1 cellular context compared by ENCODE assay signal in genomic region chr4:44056721-44057151, GRCh38.
TF ChIP-seq lines count a peak whose summit lies in the region.

No MANE protein-coding gene starts in this region.

TF ChIP-seq in H1, 55 proteins besides CTCF, POLR2A, EP300 and RAD21:
- TF ChIP-seq SP2 (IDR thresholded peaks at IDR 0.05; ENCODE audit: low read length) (no peak), JUN (IDR thresholded peaks at IDR 0.05; ENCODE audit: low read depth, low read length) (peak; percentile 61), NANOG (IDR thresholded peaks at IDR 0.05; ENCODE audit: insufficient read depth, low read depth, low read length, poor library complexity, severe bottlenecking) (peak; percentile 92), CBX5 (IDR thresholded peaks at IDR 0.05; ENCODE audit: low read depth, low read length) (no peak), GABPA (IDR thresholded peaks at IDR 0.05; ENCODE audit: borderline replicate concordance, insufficient read depth, low read length) (no peak), CBX8 (IDR thresholded peaks at IDR 0.05; ENCODE audit: borderline replicate concordance, low read depth, low read length) (no peak), TEAD4 (IDR thresholded peaks at IDR 0.05; ENCODE audit: low read depth, low read length) (peak; percentile 72), HDAC6 (IDR thresholded peaks at IDR 0.05; ENCODE audit: low read depth, low read length) (no peak), FOSL1 (IDR thresholded peaks at IDR 0.05; ENCODE audit: insufficient read depth, low read depth, low read length) (no peak), POLR2AphosphoS5 (IDR thresholded peaks at IDR 0.05; ENCODE audit: low read depth, low read length) (no peak), TAF7 (optimal IDR thresholded peaks at IDR 0.05; ENCODE audit: borderline replicate concordance, low read depth, low read length) (peak; percentile 34), SRF (IDR thresholded peaks at IDR 0.05; ENCODE audit: low read depth, low read length) (no peak), CREB1 (IDR thresholded peaks at IDR 0.05) (peak; percentile 79), E2F6 (IDR thresholded peaks at IDR 0.05) (no peak), MAFK (IDR thresholded peaks at IDR 0.05; ENCODE audit: low read depth, low read length) (peak; percentile 61), CTBP2 (IDR thresholded peaks at IDR 0.05; ENCODE audit: borderline replicate concordance, insufficient read depth, insufficient read length, low read length) (peak; percentile 61), TCF12 (IDR thresholded peaks at IDR 0.05; ENCODE audit: low read depth, low read length) (peak; percentile 97), CHD2 (IDR thresholded peaks at IDR 0.05; ENCODE audit: low read length) (peak; percentile 62; the same call in 1 of the 2 replicates), POU5F1 (IDR thresholded peaks at IDR 0.05; ENCODE audit: low read depth, low read length) (peak; percentile 79; the same call in 1 of the 2 replicates), NRF1 (IDR thresholded peaks at IDR 0.05; ENCODE audit: low read depth, low read length) (no peak), ATF2 (IDR thresholded peaks at IDR 0.05; ENCODE audit: low read length) (peak; percentile 90), SIX5 (IDR thresholded peaks at IDR 0.05; ENCODE audit: low read depth, low read length) (no peak), YY1 (IDR thresholded peaks at IDR 0.05; ENCODE audit: low read depth, low read length) (peak; percentile 30; the same call in 1 of the 2 replicates), BACH1 (IDR thresholded peaks at IDR 0.05; ENCODE audit: low read length) (peak; percentile 64; the same call in 1 of the 2 replicates), BCL11A (IDR thresholded peaks at IDR 0.05; ENCODE audit: low read depth in 2 of 2, low read length in 2 of 2) (peak in 1 of 2 experiments; percentile 33), TAF1 (IDR thresholded peaks at IDR 0.05; ENCODE audit: low read depth, low read length) (no peak), HDAC2 (IDR thresholded peaks at IDR 0.05; ENCODE audit: borderline replicate concordance in 1 of 2, low read depth in 2 of 2, low read length in 2 of 2) (peak; percentile 84 to 90; a peak in 2 of 4 replicates), USF2 (IDR thresholded peaks at IDR 0.05; ENCODE audit: low read length) (no peak), SAP30 (IDR thresholded peaks at IDR 0.05; ENCODE audit: insufficient read depth, insufficient replicate concordance, low read length) (no peak), PHF8 (conservative IDR thresholded peaks at IDR 0.05; ENCODE audit: low read depth, low read length) (no peak), TBP (IDR thresholded peaks at IDR 0.05; ENCODE audit: low read depth, low read length) (peak; percentile 36; the same call in 1 of the 2 replicates), CHD7 (IDR thresholded peaks at IDR 0.05; ENCODE audit: insufficient replicate concordance, low read length) (peak; percentile 85), RBBP5 (IDR thresholded peaks at IDR 0.05; ENCODE audit: borderline replicate concordance, low read depth, low read length) (no peak), ASH2L (IDR thresholded peaks at IDR 0.05; ENCODE audit: low read length) (peak; percentile 48), RNF2 (IDR thresholded peaks at IDR 0.05; ENCODE audit: borderline replicate concordance, low read depth, low read length, missing control alignments, poor library complexity, severe bottlenecking) (no peak), JUND (IDR thresholded peaks at IDR 0.05; ENCODE audit: low read length) (no peak), SIN3A (conservative IDR thresholded peaks at IDR 0.05 in 1 of 2, IDR thresholded peaks at IDR 0.05 in 1 of 2; ENCODE audit: low read depth in 1 of 2, low read length in 2 of 2) (peak; percentile 44 to 47; a peak in 1 of 4 replicates), EZH2 (IDR thresholded peaks at IDR 0.05; ENCODE audit: low read depth, low read length, severe bottlenecking) (no peak), GTF2F1 (IDR thresholded peaks at IDR 0.05; ENCODE audit: borderline replicate concordance, low read depth, low read length) (no peak), MAX (IDR thresholded peaks at IDR 0.05) (0 out of 2 replicates have a peak, but pooled peaks have one; percentile 9), RXRA (IDR thresholded peaks at IDR 0.05; ENCODE audit: insufficient read depth, low read depth, low read length) (0 out of 2 replicates have a peak, but pooled peaks have one; percentile 44), SP1 (IDR thresholded peaks at IDR 0.05; ENCODE audit: low read depth, low read length) (peak; percentile 83)
